In the genomic region with DNA sequence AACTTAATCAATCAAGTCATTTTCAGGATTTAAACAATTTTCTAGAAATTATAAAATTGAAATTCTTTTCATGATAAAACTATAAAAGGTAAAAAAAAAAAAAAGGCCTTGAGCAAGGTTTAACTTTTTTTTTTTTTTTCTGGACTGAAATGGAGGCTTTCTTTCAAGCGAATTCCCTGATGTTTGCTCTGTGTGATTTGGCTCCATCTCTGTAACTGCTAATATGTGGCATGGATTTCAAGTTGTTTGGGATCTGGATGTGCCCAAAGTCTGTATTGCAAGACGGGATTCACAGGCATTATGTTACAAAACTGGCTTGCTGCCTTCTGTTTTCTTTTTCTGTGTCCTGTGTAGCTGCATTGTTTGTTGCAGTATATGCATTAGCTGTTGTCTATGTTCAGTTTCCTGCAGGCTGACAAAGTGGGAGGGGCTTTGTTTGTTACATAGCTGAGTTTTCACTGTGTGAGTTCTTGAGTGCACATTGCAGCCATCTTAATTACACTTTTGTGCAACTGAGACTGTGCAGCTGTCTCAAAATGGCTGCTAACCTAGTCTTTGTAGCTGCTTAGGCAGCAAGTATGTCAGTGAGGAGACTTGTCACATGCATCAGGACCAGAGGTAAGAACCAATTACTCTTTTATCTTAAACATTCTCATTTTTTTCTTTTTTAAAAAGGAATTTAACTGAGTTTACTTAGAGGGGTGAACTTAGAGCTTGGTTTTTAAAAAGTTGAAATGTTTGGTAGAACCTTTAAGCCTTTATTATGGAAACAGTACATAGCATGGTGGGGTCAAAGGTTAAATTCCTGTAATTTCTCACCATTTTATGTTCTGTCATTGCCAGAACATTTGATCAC, we compare ENCODE assay signal across 8 cellular contexts. TPM values are rescaled to one million over a fixed set of nuclear protein-coding genes. Genes with fewer than 3 reads are reported as not detected.
DNase-seq lines count a peak whose midpoint lies in the region; ATAC-seq and TF ChIP-seq lines count a peak whose summit lies in the region.

No MANE protein-coding gene starts in this region.

- ATAC-seq in GM21737 (IDR thresholded peaks at IDR 0.05; ENCODE audit: unreplicated experiment) (peak; percentile 89), RWPE2 (ENCODE audit: low read depth) (peak; percentile 63), heart left ventricle (peak; percentile 95 to 97 (median 96))
- peak; percentile 99 for ATAC-seq in activated naive CD8-positive, alpha-beta T cell treated with anti-CD3 and anti-CD28 coated beads, Interleukin-2, amount 50 U/mL, for 24 hours

- WGBS in heart left ventricle, 4 donors: 1 to 6% (median 2%) methylated on average over 2 of the region's 2 CpGs

- peaks cover 39% of the 10 kb centered on the region for H3K36me3 Mint-ChIP-seq in activated naive CD8-positive, alpha-beta T cell treated with anti-CD3 and anti-CD28 coated beads, Interleukin-2, amount 50 U/mL, for 24 hours (ENCODE audit: low read depth)

- H3K27me3 Mint-ChIP-seq in activated naive CD8-positive, alpha-beta T cell treated with anti-CD3 and anti-CD28 coated beads, Interleukin-2, amount 50 U/mL, for 24 hours: no peaks in the 10 kb centered on the region

- DNase-seq in GDM1 (lab: John Stamatoyannopoulos, UW): peak; percentile 42
- no peak for DNase-seq in RWPE2 (ENCODE audit: low spot score)
- DNase-seq in activated naive CD8-positive, alpha-beta T cell treated with anti-CD3 and anti-CD28 coated beads, Interleukin-2, amount 50 U/mL, for 24 hours: peak; percentile 46
- DNase-seq in heart left ventricle: peak in 4 of 5 donors; percentile 43 to 64 (median 50)
- DNase-seq in pons (ENCODE audit: low spot score): peak; percentile 83
- no peak for DNase-seq in HuH-7.5 (ENCODE audit: low spot score)

- peaks cover 8% of the 10 kb centered on the region for H3K9me3 Mint-ChIP-seq in activated naive CD8-positive, alpha-beta T cell treated with anti-CD3 and anti-CD28 coated beads, Interleukin-2, amount 50 U/mL, for 24 hours

- TF ChIP-seq CTCF in KMS-11 (conservative IDR thresholded peaks at IDR 0.05; ENCODE audit: low read depth, low read length) (no peak), RWPE2 (IDR thresholded peaks at IDR 0.05; ENCODE audit: poor library complexity, severe bottlenecking) (no peak), heart left ventricle (IDR thresholded peaks at IDR 0.05) (no peak)

- H3K27ac ChIP-seq in KMS-11 (peak overlapping the region; percentile 74), RWPE2 (ENCODE audit: poor library complexity, severe bottlenecking) (peak overlapping the region; percentile 26), heart left ventricle (peak overlapping the region; percentile 61 to 84 (median 79))

- peaks cover 90% of the 10 kb centered on the region for H3K79me2 ChIP-seq in KMS-11 (ENCODE audit: insufficient read depth, low read depth)

- H3K27ac Mint-ChIP-seq in activated naive CD8-positive, alpha-beta T cell treated with anti-CD3 and anti-CD28 coated beads, Interleukin-2, amount 50 U/mL, for 24 hours: peak overlapping the region; percentile 87

- H3K4me3 ChIP-seq in KMS-11 (IDR thresholded peaks at IDR 0.05; ENCODE audit: insufficient read depth, low read depth, low read length) (no peak overlapping the region), RWPE2 (ENCODE audit: severe bottlenecking) (no peak overlapping the region), heart left ventricle (peak overlapping the region; percentile 3 to 54 (median 42))

- H3K36me3 ChIP-seq in KMS-11 (ENCODE audit: insufficient read depth): no peaks in the 10 kb centered on the region
- H3K36me3 ChIP-seq in RWPE2 (ENCODE audit: low read depth): no peaks in the 10 kb centered on the region
- peaks cover 0 to 10% (median 0%) of the 10 kb centered on the region in 9 donors for H3K36me3 ChIP-seq in heart left ventricle

- intact Hi-C loops in heart left ventricle (cut with DNase I): loop anchor here in 5 of 10 donors (1.0 to 10.0 kb wide), 6 partner anchors 9 to 390 kb away; a partner anchor contains a TSS

- no peaks in the 10 kb centered on the region for H3K27me3 ChIP-seq in KMS-11 (ENCODE audit: insufficient read depth, low read depth)
- H3K27me3 ChIP-seq in RWPE2 (ENCODE audit: insufficient read depth, poor library complexity, severe bottlenecking): no peaks in the 10 kb centered on the region
- H3K27me3 ChIP-seq in heart left ventricle: no peaks in the 10 kb centered on the region

- peaks cover 63% of the 10 kb centered on the region for H3K4me1 Mint-ChIP-seq in activated naive CD8-positive, alpha-beta T cell treated with anti-CD3 and anti-CD28 coated beads, Interleukin-2, amount 50 U/mL, for 24 hours

- H2AFZ ChIP-seq in KMS-11 (ENCODE audit: low read depth): peak overlapping the region; percentile 22; the same call in 1 of the 2 replicates

- H3K4me1 ChIP-seq in KMS-11 (ENCODE audit: low read depth, poor library complexity, severe bottlenecking) (peaks cover 49% of the 10 kb centered on the region), RWPE2 (ENCODE audit: insufficient read depth, poor library complexity, severe bottlenecking) (peaks cover 5% of the 10 kb centered on the region), heart left ventricle (peaks cover 0 to 60% (median 17%) of the 10 kb centered on the region in 12 donors)

- TF ChIP-seq POLR2A in heart left ventricle (IDR thresholded peaks at IDR 0.05): peak in 1 of 2 donors; percentile 21

- no peaks in the 10 kb centered on the region for H4K20me1 ChIP-seq in KMS-11 (ENCODE audit: insufficient read depth)

- peak overlapping the region; percentile 82 for H3K4me3 Mint-ChIP-seq in activated naive CD8-positive, alpha-beta T cell treated with anti-CD3 and anti-CD28 coated beads, Interleukin-2, amount 50 U/mL, for 24 hours

- peak overlapping the region; percentile 63 for H3K9ac ChIP-seq in KMS-11

- H3K9me3 ChIP-seq in RWPE2 (ENCODE audit: severe bottlenecking) (no peaks in the 10 kb centered on the region), heart left ventricle (peaks cover 0 to 25% (median 4%) of the 10 kb centered on the region in 12 donors)

- H3K4me2 ChIP-seq in KMS-11: peak overlapping the region; percentile 75

RNA-seq across cellular contexts. Expression of a gene that starts 19.5 kb away (rescaled TPM):
- 10 to 100 TPM; 39.8 to 82.4 (median 63.6) TPM for total RNA-seq in heart left ventricle
- polyA plus RNA-seq in heart left ventricle: 1 to 10 TPM; 7.7 to 9.5 TPM

Comparison
In these comparisons a context has a peak if more than half of its experiments do, and no peak if none do; other contexts are left out.
1. DNase-seq: peak in GDM1 (single experiment), activated naive CD8-positive, alpha-beta T cell treated with anti-CD3 and anti-CD28 coated beads, Interleukin-2, amount 50 U/mL, for 24 hours (single experiment), heart left ventricle (4 of 5) and pons (single experiment); none in RWPE2 (single experiment) and HuH-7.5 (single experiment).
2. H3K27ac ChIP-seq: peak in every context shown above with its lines; median percentile 79 in heart left ventricle; 74 in KMS-11; 26 in RWPE2.
3. H3K4me3 ChIP-seq: peak in heart left ventricle (12 of 12); none in KMS-11 (single experiment) and RWPE2 (single experiment).
4. Peak in every context shown above with its lines, with median percentiles within 50 percentile points of each other: ATAC-seq.